16 cellular contexts compared by ENCODE assay signal in genomic region chr7:128041203-128041602, GRCh38. TPM values are rescaled to one million over a fixed set of nuclear protein-coding genes. Genes with fewer than 3 reads are reported as not detected.
DNase-seq lines count a peak whose midpoint lies in the region; TF ChIP-seq lines count a peak whose summit lies in the region.
"Had no signal": no experiment of that assay in that cellular context is flagged by ENCODE, and none has a peak within 500 bp of the region (broad histone marks: within the 10 kb centered on the region; RNA-seq: fewer than 3 reads in every experiment).

No MANE protein-coding gene starts in this region.

- intact Hi-C loops in Calu3 (cut with micrococcal nuclease; ENCODE audit: unreplicated experiment) (no loop called here), testis (cut with DNase I; ENCODE audit: low total_unique reads) (no loop called here), posterior cingulate gyrus (cut with DNase I) (no loop called here)

- no TSS peak for BruUV-seq in Calu3 (replicated peaks; lab: Mats Ljungman, UMichigan)

- TF ChIP-seq CTCF in Calu3 (IDR thresholded peaks at IDR 0.05; ENCODE audit: unreplicated experiment) (no peak), choroid plexus epithelial cell (conservative IDR thresholded peaks at IDR 0.05; ENCODE audit: low read depth, low read length) (no peak), type B pancreatic cell (conservative IDR thresholded peaks at IDR 0.05) (no peak), testis (IDR thresholded peaks at IDR 0.05) (no peak)

- H3K27ac Mint-ChIP-seq in Calu3 (ENCODE audit: unreplicated experiment) = no peak overlapping the region
- no peak overlapping the region for H3K27ac Mint-ChIP-seq in type B pancreatic cell
- H3K27ac Mint-ChIP-seq: activated naive CD8-positive, alpha-beta T cell treated with anti-CD3 and anti-CD28 coated beads, Interleukin-2, amount 50 U/mL, for 24 hours; H9; natural killer cell had no signal

- H3K27me3 Mint-ChIP-seq in Calu3 (ENCODE audit: unreplicated experiment) = no peaks in the 10 kb centered on the region
- no peaks in the 10 kb centered on the region for H3K27me3 Mint-ChIP-seq in type B pancreatic cell
- H3K27me3 Mint-ChIP-seq: activated naive CD8-positive, alpha-beta T cell treated with anti-CD3 and anti-CD28 coated beads, Interleukin-2, amount 50 U/mL, for 24 hours; CD8-positive, alpha-beta memory T cell had no signal

- H3K36me3 ChIP-seq in testis (ENCODE audit: low read depth, missing control alignments) = no peaks in the 10 kb centered on the region

- no peaks in the 10 kb centered on the region for H3K27me3 ChIP-seq in testis

- no peaks in the 10 kb centered on the region for H3K4me1 ChIP-seq in testis

- no peaks in the 10 kb centered on the region for H3K9me3 Mint-ChIP-seq in Calu3 (ENCODE audit: low read depth, unreplicated experiment)
- H3K9me3 Mint-ChIP-seq in type B pancreatic cell = no peaks in the 10 kb centered on the region
- H3K9me3 Mint-ChIP-seq: activated naive CD8-positive, alpha-beta T cell treated with anti-CD3 and anti-CD28 coated beads, Interleukin-2, amount 50 U/mL, for 24 hours; CD8-positive, alpha-beta memory T cell; H9; natural killer cell had no signal

- H3K4me3 Mint-ChIP-seq in Calu3 (ENCODE audit: low read depth, unreplicated experiment) (no peak overlapping the region), type B pancreatic cell (no peak overlapping the region)
- H3K4me3 Mint-ChIP-seq: activated naive CD8-positive, alpha-beta T cell treated with anti-CD3 and anti-CD28 coated beads, Interleukin-2, amount 50 U/mL, for 24 hours; CD8-positive, alpha-beta memory T cell; H9; natural killer cell had no signal

- H3K36me3 Mint-ChIP-seq in Calu3 (ENCODE audit: insufficient read depth, unreplicated experiment) (peaks cover 6% of the 10 kb centered on the region), type B pancreatic cell (no peaks in the 10 kb centered on the region)
- H3K36me3 Mint-ChIP-seq: natural killer cell had no signal

- DNase-seq in Calu3 (peak; percentile 54), LoVo (ENCODE audit: low spot score) (peak; percentile 13), choroid plexus epithelial cell (ENCODE audit: low read depth) (peak; percentile 82), myocyte (ENCODE audit: low read depth) (peak; percentile 82), type B pancreatic cell (ENCODE audit: extremely low spot score, unreplicated experiment) (no peak), testis (no peak), posterior cingulate gyrus (no peak), activated gamma-delta T cell treated with Interleukin-2 at 50 U/mL for 16 hours (no peak)
- DNase-seq: activated naive CD8-positive, alpha-beta T cell treated with anti-CD3 and anti-CD28 coated beads, Interleukin-2, amount 50 U/mL, for 24 hours; CD8-positive, alpha-beta memory T cell; H9; MM.1S; natural killer cell; RPMI8226 had no signal

- H3K4me1 Mint-ChIP-seq in Calu3 (ENCODE audit: low read depth, unreplicated experiment) = peaks cover 17% of the 10 kb centered on the region
- H3K4me1 Mint-ChIP-seq in type B pancreatic cell (ENCODE audit: unreplicated experiment) = peaks cover 17% of the 10 kb centered on the region

- H3K4me3 ChIP-seq in choroid plexus epithelial cell (ENCODE audit: low read depth, low read length) (no peak overlapping the region), testis (no peak overlapping the region)

- H3K9me3 ChIP-seq in testis = no peaks in the 10 kb centered on the region

- WGBS in testis, 2 donors = 65 to 66% methylated on average over 7 of the region's 7 CpGs

- TF ChIP-seq POLR2A in testis (IDR thresholded peaks at IDR 0.05) = no peak

- CTCF ChIA-PET in Calu3 (lab: Charles Lee) = interaction anchor here (0.5 to 1.3 kb wide), 3 partner anchors 20 to 706 kb away, joined by 3 to 4 read pairs (median 3); no protein-coding TSS in a partner anchor

- no peak overlapping the region for H3K27ac ChIP-seq in testis
- H3K27ac ChIP-seq: epithelial cell of prostate had no signal

RNA-seq across cellular contexts. Expression of gene LRRC4, which starts 10.0 kb away (rescaled TPM):
- total RNA-seq in Calu3 (2022) = not detected in 2 replicates
- 1.3 and 1.7 TPM in 2 replicates for total RNA-seq in myocyte
- 1.9 TPM for polyA plus RNA-seq in myocyte (2012)
- total RNA-seq in type B pancreatic cell (ENCODE audit: low replicate concordance) = 12.5 and 37.7 TPM in 2 replicates
- 10 to 100 TPM; 10.2 to 12.5 TPM for total RNA-seq in testis
- 17.0 TPM for polyA plus RNA-seq in testis (ENCODE audit: insufficient read depth, low read depth, low replicate concordance)
- total RNA-seq: NCI-H460 had no signal
- polyA plus RNA-seq: CD8-positive, alpha-beta memory T cell had no signal

Comparison
In these comparisons a context has a peak if more than half of its experiments do, and no peak if none do; other contexts are left out.
1. DNase-seq: peak in Calu3 (single experiment), LoVo (single experiment), choroid plexus epithelial cell (single experiment) and myocyte (single experiment); none in type B pancreatic cell (single experiment), testis (single experiment), posterior cingulate gyrus (0 of 10) and activated gamma-delta T cell treated with Interleukin-2 at 50 U/mL for 16 hours (single experiment).